1 cellular context compared by ENCODE assay signal in genomic region chr2:69384618-69385081, GRCh38.
TF ChIP-seq lines count a peak whose summit lies in the region.

No MANE protein-coding gene starts in this region.

TF ChIP-seq in A549, 52 proteins besides CTCF, POLR2A, EP300 and RAD21 (continued from another document):
- TF ChIP-seq SREBF2 (IDR thresholded peaks at IDR 0.05) (no peak), ZFP36 (IDR thresholded peaks at IDR 0.05; ENCODE audit: borderline replicate concordance, partially characterized antibody) (no peak), MAFK (IDR thresholded peaks at IDR 0.05; ENCODE audit: partially characterized antibody) (no peak), TP53 (CRISPR knock-in tag; IDR thresholded peaks at IDR 0.05) (no peak), JUN (IDR thresholded peaks at IDR 0.05) (no peak), TFCP2L1 (CRISPR knock-in tag; IDR thresholded peaks at IDR 0.05) (no peak), FOXS1 (CRISPR knock-in tag; IDR thresholded peaks at IDR 0.05) (no peak), KDM5A (IDR thresholded peaks at IDR 0.05) (no peak), CBX2 (IDR thresholded peaks at IDR 0.05; ENCODE audit: borderline replicate concordance, low read depth) (no peak), HMGXB4 (CRISPR knock-in tag; IDR thresholded peaks at IDR 0.05; ENCODE audit: borderline replicate concordance) (no peak), EHF (CRISPR knock-in tag; IDR thresholded peaks at IDR 0.05) (no peak)
